8 cellular contexts compared by ENCODE assay signal in the genomic region with DNA sequence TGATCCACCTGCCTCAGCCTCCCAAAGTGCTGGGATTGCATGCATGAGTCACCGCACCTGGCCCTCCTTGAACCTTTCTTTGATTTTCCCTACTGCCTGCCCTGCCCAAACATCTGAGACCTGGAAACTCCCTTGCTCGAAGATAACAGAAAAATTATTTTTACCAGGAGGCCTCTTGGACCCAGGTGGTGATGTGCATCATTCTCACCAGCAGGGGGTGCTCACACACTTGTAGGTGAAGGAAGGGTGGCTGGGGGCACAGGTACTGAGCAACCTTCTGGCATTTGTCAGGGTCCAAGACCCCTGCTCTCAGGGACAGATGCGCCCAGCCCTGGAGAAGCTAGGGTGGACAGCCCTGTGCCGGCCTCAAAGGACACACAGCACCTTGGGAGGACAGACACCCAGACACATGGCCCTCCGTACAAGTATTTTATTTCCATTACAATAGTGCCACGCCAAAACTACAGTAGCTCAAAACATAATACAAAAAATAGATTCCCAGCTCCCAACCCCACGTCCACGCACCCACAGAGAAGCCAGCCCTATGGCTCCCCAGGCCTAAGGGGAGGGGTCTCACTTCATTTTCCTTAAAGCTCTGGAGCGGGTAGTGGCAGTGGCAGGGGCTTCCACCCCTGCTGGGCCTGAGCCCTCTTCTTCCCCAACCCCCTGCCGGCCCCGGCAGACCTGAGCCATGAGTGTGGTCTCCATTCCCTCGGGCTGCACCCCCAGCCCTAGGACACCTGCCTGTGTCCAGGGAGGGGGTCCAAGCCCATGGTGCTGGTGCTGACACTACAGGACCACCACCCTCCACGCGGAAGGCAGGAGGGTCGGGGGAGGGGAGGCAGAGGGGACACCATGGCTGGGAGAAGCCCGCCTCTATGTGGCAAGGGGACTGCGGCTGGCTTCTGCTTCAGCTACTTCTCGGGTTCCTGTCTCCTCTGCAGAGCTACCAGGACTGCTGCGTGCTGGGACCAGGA. TPM values are rescaled to one million over a fixed set of nuclear protein-coding genes. Genes with fewer than 3 reads are reported as not detected.
DNase-seq lines count a peak whose midpoint lies in the region; ATAC-seq, FAIRE-seq and TF ChIP-seq lines count a peak whose summit lies in the region.

No MANE protein-coding gene starts in this region.

- TF ChIP-seq CTCF in D721Med (IDR thresholded peaks at IDR 0.05; ENCODE audit: insufficient read depth, missing control alignments) (peak; percentile 63), VCaP (conservative IDR thresholded peaks at IDR 0.05) (peak; percentile 73), brain microvascular endothelial cell (IDR thresholded peaks at IDR 0.05; ENCODE audit: low read depth, low read length, missing control alignments) (peak; percentile 88), liver (IDR thresholded peaks at IDR 0.05; ENCODE audit: low read depth, low read length, missing input control) (peak; percentile 68)

- no peak overlapping the region for H3K4me3 ChIP-seq in brain microvascular endothelial cell (ENCODE audit: low read depth, low read length)
- H3K4me3 ChIP-seq in liver (ENCODE audit: low read depth in 1 of 3, low read length in 3 of 3) = no peak overlapping the region

- H3K27ac ChIP-seq in VCaP = no peak overlapping the region
- no peak overlapping the region for H3K27ac ChIP-seq in brain microvascular endothelial cell
- no peak overlapping the region for H3K27ac ChIP-seq in liver (ENCODE audit: low read depth in 1 of 2, low read length in 2 of 2)

- 86% methylated on average over 19 of the region's 19 CpGs for WGBS in liver

- FAIRE-seq in D721Med (lab: Jason Lieb, UNC) = no peak

- no peaks in the 10 kb centered on the region for H3K27me3 ChIP-seq in brain microvascular endothelial cell (replicated peaks)
- no peaks in the 10 kb centered on the region for H3K27me3 ChIP-seq in liver (ENCODE audit: control insufficient read depth in 4 of 4, insufficient read depth in 4 of 4, low read length in 3 of 4)

- H3K36me3 ChIP-seq in brain microvascular endothelial cell (replicated peaks) = peaks cover 41% of the 10 kb centered on the region
- peaks cover 6 to 36% (median 15%) of the 10 kb centered on the region in 4 donors for H3K36me3 ChIP-seq in liver (ENCODE audit: control insufficient read depth in 4 of 4, insufficient read depth in 3 of 4, low read depth in 1 of 4, low read length in 3 of 4)

- peak; percentile 59 to 72 for TF ChIP-seq RAD21 in liver (IDR thresholded peaks at IDR 0.05)

- no peak for ATAC-seq in GM19324 (IDR thresholded peaks at IDR 0.05; ENCODE audit: low FRiP score, unreplicated experiment)
- no peak for ATAC-seq in GM19023 (IDR thresholded peaks at IDR 0.05; ENCODE audit: unreplicated experiment)

- no peaks in the 10 kb centered on the region for H3K4me1 ChIP-seq in liver (ENCODE audit: control insufficient read depth in 4 of 4, insufficient read depth in 4 of 4, low read length in 3 of 4)

- DNase-seq in D721Med (ENCODE audit: insufficient read length, low spot score) = no peak
- peak; percentile 16 for DNase-seq in KG1 (lab: John Stamatoyannopoulos, UW)
- peak; percentile 29 for DNase-seq in brain microvascular endothelial cell
- peak; percentile 47 for DNase-seq in stimulated activated CD8-positive, alpha-beta memory T cell treated with anti-CD3 and anti-CD28 coated beads, Interleukin-15, amount 100 ng/mL, for 1 hour (ENCODE audit: low read depth)

- H3K9me3 ChIP-seq in liver (ENCODE audit: control insufficient read depth in 4 of 4, low read length in 3 of 4) = no peaks in the 10 kb centered on the region

- H3K9ac ChIP-seq in liver (ENCODE audit: low read depth in 1 of 2, low read length in 2 of 2) = no peak overlapping the region

- in situ Hi-C loops in brain microvascular endothelial cell (cut with HindIII; ENCODE audit: low pct_ligation_motif_present, low sequenced_read_pairs) = no loop called here

TF ChIP-seq in liver, 16 proteins besides CTCF, POLR2A, EP300 and RAD21:
- no peak for TF ChIP-seq TAF1 (conservative IDR thresholded peaks at IDR 0.05)
- TF ChIP-seq FOXA2 (IDR thresholded peaks at IDR 0.05) = no peak
- TF ChIP-seq, protein P1, sequence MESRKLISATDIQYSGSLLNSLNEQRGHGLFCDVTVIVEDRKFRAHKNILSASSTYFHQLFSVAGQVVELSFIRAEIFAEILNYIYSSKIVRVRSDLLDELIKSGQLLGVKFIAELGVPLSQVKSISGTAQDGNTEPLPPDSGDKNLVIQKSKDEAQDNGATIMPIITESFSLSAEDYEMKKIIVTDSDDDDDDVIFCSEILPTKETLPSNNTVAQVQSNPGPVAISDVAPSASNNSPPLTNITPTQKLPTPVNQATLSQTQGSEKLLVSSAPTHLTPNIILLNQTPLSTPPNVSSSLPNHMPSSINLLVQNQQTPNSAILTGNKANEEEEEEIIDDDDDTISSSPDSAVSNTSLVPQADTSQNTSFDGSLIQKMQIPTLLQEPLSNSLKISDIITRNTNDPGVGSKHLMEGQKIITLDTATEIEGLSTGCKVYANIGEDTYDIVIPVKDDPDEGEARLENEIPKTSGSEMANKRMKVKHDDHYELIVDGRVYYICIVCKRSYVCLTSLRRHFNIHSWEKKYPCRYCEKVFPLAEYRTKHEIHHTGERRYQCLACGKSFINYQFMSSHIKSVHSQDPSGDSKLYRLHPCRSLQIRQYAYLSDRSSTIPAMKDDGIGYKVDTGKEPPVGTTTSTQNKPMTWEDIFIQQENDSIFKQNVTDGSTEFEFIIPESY (IDR thresholded peaks at IDR 0.05) = no peak

RNA-seq across cellular contexts. Expression of gene EIF4G3, which starts 40.4 kb away (rescaled TPM):
- total RNA-seq in liver = 10 to 100 TPM; 12.5 to 22.8 TPM
- polyA plus RNA-seq in liver = 10 to 100 TPM in 1 of 2 donors, 1 to 10 TPM in 1; 7.6 to 11.0 TPM
